ENCODE assay signal across 8 cellular contexts in genomic region chr15:40047413-40048154, GRCh38. TPM values are rescaled to one million over a fixed set of nuclear protein-coding genes. Genes with fewer than 3 reads are reported as not detected.
DNase-seq lines count a peak whose midpoint lies in the region; ATAC-seq and TF ChIP-seq lines count a peak whose summit lies in the region.

No MANE protein-coding gene starts in this region.

- H3K36me3 ChIP-seq in KMS-11 (ENCODE audit: insufficient read depth) (no peaks in the 10 kb centered on the region), endodermal cell (ENCODE audit: control insufficient read depth, insufficient read depth, low read length) (no peaks in the 10 kb centered on the region), neuronal stem cell (replicated peaks in 1 of 2; ENCODE audit: control insufficient read depth in 2 of 2, insufficient read depth in 2 of 2, low read length in 2 of 2) (no peaks in the 10 kb centered on the region), vagina (no peaks in the 10 kb centered on the region)

- H3K27ac ChIP-seq in KMS-11 (no peak overlapping the region), endodermal cell (ENCODE audit: low read depth, low read length) (no peak overlapping the region), neuronal stem cell (replicated peaks; ENCODE audit: low read length) (no peak overlapping the region), vagina (peak overlapping the region; percentile 43)

- peaks cover 4% of the 10 kb centered on the region for H3K36me3 Mint-ChIP-seq in activated CD4-positive, alpha-beta T cell treated with anti-CD3 and anti-CD28 coated beads for 36 hours (ENCODE audit: low read depth)
- H3K36me3 Mint-ChIP-seq in endodermal cell (ENCODE audit: low read depth): no peaks in the 10 kb centered on the region

- H3K4me3 ChIP-seq in KMS-11 (IDR thresholded peaks at IDR 0.05; ENCODE audit: insufficient read depth, low read depth, low read length): no peak overlapping the region
- no peak overlapping the region for H3K4me3 ChIP-seq in endodermal cell (ENCODE audit: low read length)
- H3K4me3 ChIP-seq in neuronal stem cell (ENCODE audit: low read length in 2 of 2): no peak overlapping the region
- no peak overlapping the region for H3K4me3 ChIP-seq in vagina

- POLR2A ChIA-PET in activated CD4-positive, alpha-beta T cell treated with anti-CD3 and anti-CD28 coated beads for 36 hours (lab: Charles Lee): interaction anchor here (0.5 to 3.8 kb wide), 12 partner anchors 12 to 714 kb away, joined by 3 to 20 read pairs (median 4); partner anchors contain the start of genes BMF and INAFM2

- H2BK120ac ChIP-seq in neuronal stem cell (ENCODE audit: low read depth, low read length): peak overlapping the region; percentile 22

- TF ChIP-seq CTCF in KMS-11 (conservative IDR thresholded peaks at IDR 0.05; ENCODE audit: low read depth, low read length) (no peak), endodermal cell (conservative IDR thresholded peaks at IDR 0.05) (no peak), vagina (IDR thresholded peaks at IDR 0.05) (no peak)

- H3K4me2 ChIP-seq in KMS-11: peak overlapping the region; percentile 3; the same call in 1 of the 2 replicates
- no peak overlapping the region for H3K4me2 ChIP-seq in neuronal stem cell (ENCODE audit: insufficient read depth, low read length, poor library complexity, severe bottlenecking)

- peaks cover 77% of the 10 kb centered on the region for H3K4me1 Mint-ChIP-seq in activated CD4-positive, alpha-beta T cell treated with anti-CD3 and anti-CD28 coated beads for 36 hours
- H3K4me1 Mint-ChIP-seq in endodermal cell: peaks cover 21% of the 10 kb centered on the region

- H4K20me1 ChIP-seq in KMS-11 (ENCODE audit: insufficient read depth): no peaks in the 10 kb centered on the region

- H3K9me3 Mint-ChIP-seq in activated CD4-positive, alpha-beta T cell treated with anti-CD3 and anti-CD28 coated beads for 36 hours (ENCODE audit: low read depth): no peaks in the 10 kb centered on the region
- H3K9me3 Mint-ChIP-seq in endodermal cell: no peaks in the 10 kb centered on the region

- H3K9me3 ChIP-seq in endodermal cell (ENCODE audit: control insufficient read depth, low read length): no peaks in the 10 kb centered on the region
- H3K9me3 ChIP-seq in neuronal stem cell (replicated peaks in 1 of 2; ENCODE audit: control insufficient read depth in 2 of 2, insufficient read depth in 1 of 2, low read depth in 1 of 2, low read length in 2 of 2): peaks cover 0 to 2% of the 10 kb centered on the region in 2 donors
- no peaks in the 10 kb centered on the region for H3K9me3 ChIP-seq in vagina

- H3K27me3 ChIP-seq in KMS-11 (ENCODE audit: insufficient read depth, low read depth) (no peaks in the 10 kb centered on the region), endodermal cell (ENCODE audit: control insufficient read depth, insufficient read depth, low read length, poor library complexity, severe bottlenecking) (no peaks in the 10 kb centered on the region), neuronal stem cell (ENCODE audit: control insufficient read depth in 3 of 3, insufficient read depth in 3 of 3, low read depth in 1 of 3, low read length in 3 of 3) (no peaks in the 10 kb centered on the region), vagina (no peaks in the 10 kb centered on the region)

- peak overlapping the region; percentile 96 for H3K27ac Mint-ChIP-seq in activated CD4-positive, alpha-beta T cell treated with anti-CD3 and anti-CD28 coated beads for 36 hours
- no peak overlapping the region for H3K27ac Mint-ChIP-seq in endodermal cell

- no peak overlapping the region for H4K8ac ChIP-seq in neuronal stem cell (ENCODE audit: low read depth, low read length)

- intact Hi-C loops in activated CD4-positive, alpha-beta T cell treated with anti-CD3 and anti-CD28 coated beads for 36 hours (cut with DNase I, micrococcal nuclease): loop anchor here (1.0 to 5.0 kb wide), 6 partner anchors 8 to 275 kb away; partner anchors contain the start of genes BUB1B (in 1 of the 2), INAFM2 (in 1 of the 2) and SRP14 (in 1 of the 2)
- intact Hi-C loops in vagina (cut with DNase I): loop anchor here (5.0 kb wide), 4 partner anchors 50 to 260 kb away; no protein-coding TSS in a partner anchor

- peak overlapping the region; percentile 6 for H4K91ac ChIP-seq in neuronal stem cell (ENCODE audit: low read depth, low read length, poor library complexity)

- WGBS in endodermal cell (ENCODE audit: insufficient coverage in 1 of 2, insufficient read length in 1 of 2), 2 experiments: 69 to 79% methylated on average over 7 to 15 of the region's 15 CpGs
- no CpG with 5 or more reads among the region's 15 CpGs for WGBS in neuronal stem cell (ENCODE audit: extremely low coverage in 2 of 2, insufficient read length in 2 of 2, insufficient replicate concordance in 1 of 2), 2 donors

- H2AK5ac ChIP-seq in neuronal stem cell (ENCODE audit: low read depth, low read length): peak overlapping the region; percentile 49

- H3K9ac ChIP-seq in KMS-11: no peak overlapping the region
- H3K9ac ChIP-seq in endodermal cell (ENCODE audit: extremely low read depth, low read length, poor library complexity, severe bottlenecking): no peak overlapping the region
- peak overlapping the region; percentile 56 for H3K9ac ChIP-seq in neuronal stem cell (ENCODE audit: low read depth, low read length, poor library complexity)

- H3K14ac ChIP-seq in neuronal stem cell (ENCODE audit: low read length): peak overlapping the region; percentile 14

- H3K79me2 ChIP-seq in KMS-11 (ENCODE audit: insufficient read depth, low read depth): no peaks in the 10 kb centered on the region

- DNase-seq in DMS153 treated with DMSO at 0.1 percent for 48 hours (lab: John Stamatoyannopoulos, UW; ENCODE audit: unreplicated experiment): peak; percentile 26
- peak; percentile 86 for DNase-seq in activated CD4-positive, alpha-beta T cell treated with anti-CD3 and anti-CD28 coated beads for 36 hours
- peak; percentile 55 for DNase-seq in endodermal cell
- no peak for DNase-seq in neuronal stem cell (ENCODE audit: low spot score)
- DNase-seq in vagina (ENCODE audit: extremely low spot score in 2 of 2): peak in 1 of 2 donors; percentile 88
- no peak for DNase-seq in ecto neural progenitor cell (ENCODE audit: low spot score)

- H3K18ac ChIP-seq in neuronal stem cell (ENCODE audit: low read length): peak overlapping the region; percentile 29

- H3K23ac ChIP-seq in neuronal stem cell (ENCODE audit: low read depth, low read length, poor library complexity): no peak overlapping the region

- H3K4me1 ChIP-seq in KMS-11 (ENCODE audit: low read depth, poor library complexity, severe bottlenecking) (peaks cover 82% of the 10 kb centered on the region), endodermal cell (ENCODE audit: control insufficient read depth, insufficient read depth, low read length) (peaks cover 2% of the 10 kb centered on the region), neuronal stem cell (ENCODE audit: control insufficient read depth in 2 of 2, insufficient read depth in 1 of 2, low read depth in 1 of 2, low read length in 2 of 2) (peaks cover 8 to 10% of the 10 kb centered on the region in 2 donors), vagina (peaks cover 50% of the 10 kb centered on the region)

- no peak overlapping the region for H3K4ac ChIP-seq in neuronal stem cell (ENCODE audit: low read length)

- H2AFZ ChIP-seq in KMS-11 (ENCODE audit: low read depth) (no peak overlapping the region), neuronal stem cell (ENCODE audit: low read length) (no peak overlapping the region)

- no peak overlapping the region for H2BK12ac ChIP-seq in neuronal stem cell (ENCODE audit: low read length)

- no peaks in the 10 kb centered on the region for H3K27me3 Mint-ChIP-seq in activated CD4-positive, alpha-beta T cell treated with anti-CD3 and anti-CD28 coated beads for 36 hours
- no peaks in the 10 kb centered on the region for H3K27me3 Mint-ChIP-seq in endodermal cell (ENCODE audit: insufficient read depth)

- peak overlapping the region; percentile 35 for H3K4me3 Mint-ChIP-seq in activated CD4-positive, alpha-beta T cell treated with anti-CD3 and anti-CD28 coated beads for 36 hours
- no peak overlapping the region for H3K4me3 Mint-ChIP-seq in endodermal cell

- peak; percentile 49 for ATAC-seq in GM21515 (IDR thresholded peaks at IDR 0.05; ENCODE audit: unreplicated experiment)
- peak; percentile 77 for ATAC-seq in activated CD4-positive, alpha-beta T cell treated with anti-CD3 and anti-CD28 coated beads for 36 hours

- no peak for TF ChIP-seq POLR2A in vagina (IDR thresholded peaks at IDR 0.05)

- H2BK5ac ChIP-seq in neuronal stem cell (ENCODE audit: low read length): peak overlapping the region; percentile 27

- CTCF ChIA-PET in activated CD4-positive, alpha-beta T cell treated with anti-CD3 and anti-CD28 coated beads for 36 hours (lab: Charles Lee): interaction anchor here (0.5 to 5.7 kb wide), 19 partner anchors 8 to 261 kb away, joined by 3 to 110 read pairs (median 5); partner anchors contain the start of genes BMF and BUB1B

- peak overlapping the region; percentile 24 for H2BK15ac ChIP-seq in neuronal stem cell (ENCODE audit: low read length)

- H3K79me1 ChIP-seq in neuronal stem cell (ENCODE audit: low read depth, low read length): peaks cover 3% of the 10 kb centered on the region

RNA-seq across cellular contexts. Expression of gene SRP14, which starts 8.6 kb away (rescaled TPM):
- 100 to 1,000 TPM; 124 to 157 TPM for total RNA-seq in activated CD4-positive, alpha-beta T cell treated with anti-CD3 and anti-CD28 coated beads for 36 hours
- total RNA-seq in endodermal cell (100 to 1,000 TPM; 237 to 293 TPM), vagina (409 TPM)
- polyA plus RNA-seq in endodermal cell (2013, experiment 1 of 2): 519 TPM
- 534 TPM for polyA plus RNA-seq in endodermal cell (2013, experiment 2 of 2)
- polyA plus RNA-seq in neuronal stem cell (2013, experiment 1 of 2): 655 TPM
- polyA plus RNA-seq in neuronal stem cell (2013, experiment 2 of 2): 647 TPM

Comparison
In these comparisons a context has a peak if more than half of its experiments do, and no peak if none do; other contexts are left out.
1. DNase-seq: peak in DMS153 treated with DMSO at 0.1 percent for 48 hours (single experiment), activated CD4-positive, alpha-beta T cell treated with anti-CD3 and anti-CD28 coated beads for 36 hours (single experiment) and endodermal cell (single experiment); none in neuronal stem cell (single experiment) and ecto neural progenitor cell (single experiment).